8 cellular contexts compared by ENCODE assay signal in the genomic region with DNA sequence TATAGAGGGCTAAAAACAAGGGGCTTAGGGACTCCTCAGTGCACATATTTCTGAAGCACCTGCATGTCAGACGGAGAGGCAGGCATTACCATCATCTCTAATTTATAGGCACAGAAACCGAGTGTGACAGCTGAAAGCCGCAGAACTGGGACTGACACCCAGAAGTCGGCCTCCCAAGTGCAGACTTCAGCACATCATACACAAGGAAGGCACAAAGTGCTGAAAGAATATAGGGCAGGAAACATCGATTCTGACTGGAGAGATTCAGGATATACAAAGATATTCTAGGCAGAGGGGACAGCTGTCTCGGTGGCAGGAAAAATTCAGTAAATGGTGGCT. TPM values are rescaled to one million over a fixed set of nuclear protein-coding genes. Genes with fewer than 3 reads are reported as not detected.
DNase-seq lines count a peak whose midpoint lies in the region; ATAC-seq and TF ChIP-seq lines count a peak whose summit lies in the region.

No MANE protein-coding gene starts in this region.

- no peaks in the 10 kb centered on the region for H3K9me3 Mint-ChIP-seq in activated naive CD4-positive, alpha-beta T cell treated with anti-CD3 and anti-CD28 coated beads, Interleukin-2, amount 50 U/mL, for 24 hours
- H3K9me3 Mint-ChIP-seq in activated naive CD4-positive, alpha-beta T cell treated with anti-CD3 and anti-CD28 coated beads, Interleukin-2, amount 50 U/mL, for 72 hours, result no peaks in the 10 kb centered on the region
- H3K9me3 Mint-ChIP-seq in memory B cell, result no peaks in the 10 kb centered on the region

- H3K36me3 Mint-ChIP-seq in activated naive CD4-positive, alpha-beta T cell treated with anti-CD3 and anti-CD28 coated beads, Interleukin-2, amount 50 U/mL, for 24 hours, result peaks cover 2% of the 10 kb centered on the region
- H3K36me3 Mint-ChIP-seq in activated naive CD4-positive, alpha-beta T cell treated with anti-CD3 and anti-CD28 coated beads, Interleukin-2, amount 50 U/mL, for 72 hours, result peaks cover 0 to 17% of the 10 kb centered on the region in 2 donors
- peaks cover 19% of the 10 kb centered on the region for H3K36me3 Mint-ChIP-seq in memory B cell

- no peaks in the 10 kb centered on the region for H3K27me3 Mint-ChIP-seq in activated naive CD4-positive, alpha-beta T cell treated with anti-CD3 and anti-CD28 coated beads, Interleukin-2, amount 50 U/mL, for 24 hours
- no peaks in the 10 kb centered on the region for H3K27me3 Mint-ChIP-seq in memory B cell

- no peak overlapping the region for H3K4me3 ChIP-seq in transverse colon

- in situ Hi-C loops in transverse colon (cut with MboI; ENCODE audit: low pct_ligation_motif_present in 1 of 4, low pct_unique_long_range_greater_than_20kb in 1 of 4, low sequenced_read_pairs in 3 of 4), result loop anchor here in 3 of 4 donors (10.0 to 25.0 kb wide), 3 partner anchors 164 to 524 kb away; no protein-coding TSS in a partner anchor

- TF ChIP-seq POLR2A in transverse colon (IDR thresholded peaks at IDR 0.05), result no peak

- H3K4me3 Mint-ChIP-seq in activated naive CD4-positive, alpha-beta T cell treated with anti-CD3 and anti-CD28 coated beads, Interleukin-2, amount 50 U/mL, for 24 hours, result peak overlapping the region; percentile 88
- peak overlapping the region; percentile 91 for H3K4me3 Mint-ChIP-seq in memory B cell

- H3K27ac ChIP-seq in transverse colon, result peak overlapping the region; percentile 96 to 98 (median 98)

- no peak for DNase-seq in activated naive CD4-positive, alpha-beta T cell treated with anti-CD3 and anti-CD28 coated beads, Interleukin-2, amount 50 U/mL, for 16 hours
- DNase-seq in activated naive CD4-positive, alpha-beta T cell treated with anti-CD3 and anti-CD28 coated beads, Interleukin-2, amount 50 U/mL, for 72 hours (ENCODE audit: low spot score in 2 of 2), result no peak
- no peak for DNase-seq in memory B cell (ENCODE audit: low spot score in 2 of 2)
- no peak for DNase-seq in transverse colon

- no peak for TF ChIP-seq CTCF in transverse colon (IDR thresholded peaks at IDR 0.05)

- H3K9me3 ChIP-seq in transverse colon, result no peaks in the 10 kb centered on the region

- ATAC-seq in activated naive CD4-positive, alpha-beta T cell treated with anti-CD3 and anti-CD28 coated beads, Interleukin-2, amount 50 U/mL, for 72 hours, result no peak
- ATAC-seq in memory B cell (ENCODE audit: low read depth), result no peak
- no peak for ATAC-seq in GM18870 (IDR thresholded peaks at IDR 0.05; ENCODE audit: unreplicated experiment)
- no peak for ATAC-seq in HG02678 (IDR thresholded peaks at IDR 0.05; ENCODE audit: unreplicated experiment)
- ATAC-seq in GM21619 (IDR thresholded peaks at IDR 0.05; ENCODE audit: unreplicated experiment), result no peak

- H3K27ac Mint-ChIP-seq in activated naive CD4-positive, alpha-beta T cell treated with anti-CD3 and anti-CD28 coated beads, Interleukin-2, amount 50 U/mL, for 24 hours, result peak overlapping the region; percentile 97
- peak overlapping the region; percentile 90 to 98 for H3K27ac Mint-ChIP-seq in activated naive CD4-positive, alpha-beta T cell treated with anti-CD3 and anti-CD28 coated beads, Interleukin-2, amount 50 U/mL, for 72 hours
- H3K27ac Mint-ChIP-seq in memory B cell, result peak overlapping the region; percentile 90

- H3K4me1 ChIP-seq in transverse colon, result peaks cover 0 to 21% (median 6%) of the 10 kb centered on the region in 4 donors

- H3K4me1 Mint-ChIP-seq in activated naive CD4-positive, alpha-beta T cell treated with anti-CD3 and anti-CD28 coated beads, Interleukin-2, amount 50 U/mL, for 24 hours, result peaks cover 48% of the 10 kb centered on the region
- H3K4me1 Mint-ChIP-seq in memory B cell, result peaks cover 20% of the 10 kb centered on the region

- intact Hi-C loops in transverse colon (cut with DNase I; ENCODE audit: low total_unique reads), result loop anchor here (5.0 kb wide), 1 partner anchor 527 kb away; no protein-coding TSS in a partner anchor

- H3K36me3 ChIP-seq in transverse colon, result peaks cover 0 to 13% (median 3%) of the 10 kb centered on the region in 4 donors

- H3K27me3 ChIP-seq in transverse colon, result no peaks in the 10 kb centered on the region

- 63 to 73% methylated on average over 4 to 6 of the region's 6 CpGs for WGBS in transverse colon (ENCODE audit: low coverage in 1 of 2), 2 donors

- no peak for TF ChIP-seq EP300 in transverse colon (IDR thresholded peaks at IDR 0.05; ENCODE audit: low read depth)

RNA-seq across cellular contexts. Expression of gene MRPS27, which starts 11.2 kb away (rescaled TPM):
- total RNA-seq in activated naive CD4-positive, alpha-beta T cell treated with anti-CD3 and anti-CD28 coated beads, Interleukin-2, amount 50 U/mL, for 72 hours, result 100 to 1,000 TPM in 1 of 2 donors, 10 to 100 TPM in 1; 87.4 to 116 TPM
- total RNA-seq in transverse colon, result 10 to 100 TPM; 14.3 to 34.7 (median 27.9) TPM

RNA-seq across cellular contexts. Expression of gene PTCD2, which starts 11.4 kb away (rescaled TPM):
- total RNA-seq in activated naive CD4-positive, alpha-beta T cell treated with anti-CD3 and anti-CD28 coated beads, Interleukin-2, amount 50 U/mL, for 72 hours, result 10 to 100 TPM; 10.3 to 12.8 TPM
- total RNA-seq in transverse colon, result 1 to 10 TPM; 1.5 to 9.5 (median 2.9) TPM
